1 cellular context compared by ENCODE assay signal in genomic region chr6:37818536-37819176, GRCh38.
TF ChIP-seq lines count a peak whose summit lies in the region.

No MANE protein-coding gene starts in this region.

TF ChIP-seq in K562, 482 proteins besides CTCF, POLR2A, EP300 and RAD21 (continued from another document and continues in another):
- TF ChIP-seq, protein P1, sequence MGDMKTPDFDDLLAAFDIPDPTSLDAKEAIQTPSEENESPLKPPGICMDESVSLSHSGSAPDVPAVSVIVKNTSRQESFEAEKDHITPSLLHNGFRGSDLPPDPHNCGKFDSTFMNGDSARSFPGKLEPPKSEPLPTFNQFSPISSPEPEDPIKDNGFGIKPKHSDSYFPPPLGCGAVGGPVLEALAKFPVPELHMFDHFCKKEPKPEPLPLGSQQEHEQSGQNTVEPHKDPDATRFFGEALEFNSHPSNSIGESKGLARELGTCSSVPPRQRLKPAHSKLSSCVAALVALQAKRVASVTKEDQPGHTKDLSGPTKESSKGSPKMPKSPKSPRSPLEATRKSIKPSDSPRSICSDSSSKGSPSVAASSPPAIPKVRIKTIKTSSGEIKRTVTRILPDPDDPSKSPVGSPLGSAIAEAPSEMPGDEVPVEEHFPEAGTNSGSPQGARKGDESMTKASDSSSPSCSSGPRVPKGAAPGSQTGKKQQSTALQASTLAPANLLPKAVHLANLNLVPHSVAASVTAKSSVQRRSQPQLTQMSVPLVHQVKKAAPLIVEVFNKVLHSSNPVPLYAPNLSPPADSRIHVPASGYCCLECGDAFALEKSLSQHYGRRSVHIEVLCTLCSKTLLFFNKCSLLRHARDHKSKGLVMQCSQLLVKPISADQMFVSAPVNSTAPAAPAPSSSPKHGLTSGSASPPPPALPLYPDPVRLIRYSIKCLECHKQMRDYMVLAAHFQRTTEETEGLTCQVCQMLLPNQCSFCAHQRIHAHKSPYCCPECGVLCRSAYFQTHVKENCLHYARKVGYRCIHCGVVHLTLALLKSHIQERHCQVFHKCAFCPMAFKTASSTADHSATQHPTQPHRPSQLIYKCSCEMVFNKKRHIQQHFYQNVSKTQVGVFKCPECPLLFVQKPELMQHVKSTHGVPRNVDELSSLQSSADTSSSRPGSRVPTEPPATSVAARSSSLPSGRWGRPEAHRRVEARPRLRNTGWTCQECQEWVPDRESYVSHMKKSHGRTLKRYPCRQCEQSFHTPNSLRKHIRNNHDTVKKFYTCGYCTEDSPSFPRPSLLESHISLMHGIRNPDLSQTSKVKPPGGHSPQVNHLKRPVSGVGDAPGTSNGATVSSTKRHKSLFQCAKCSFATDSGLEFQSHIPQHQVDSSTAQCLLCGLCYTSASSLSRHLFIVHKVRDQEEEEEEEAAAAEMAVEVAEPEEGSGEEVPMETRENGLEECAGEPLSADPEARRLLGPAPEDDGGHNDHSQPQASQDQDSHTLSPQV (IDR thresholded peaks at IDR 0.05), result no peak
- TF ChIP-seq KDM2B (CRISPR knock-in tag; IDR thresholded peaks at IDR 0.05), result no peak
- TF ChIP-seq SRF (CRISPR knock-in tag; IDR thresholded peaks at IDR 0.05), result peak in 1 of 2 experiments; percentile 75; a peak in 1 of 4 replicates
- peak; percentile 95 to 96 for TF ChIP-seq ETV6 (IDR thresholded peaks at IDR 0.05; ENCODE audit: borderline replicate concordance in 1 of 2, low read depth in 2 of 2, low read length in 1 of 2)
- peak; percentile 59; the same call in 1 of the 2 replicates for TF ChIP-seq ETV6 (CRISPR knock-in tag; IDR thresholded peaks at IDR 0.05; ENCODE audit: borderline replicate concordance)
- no peak for TF ChIP-seq IRF9 (tag; IDR thresholded peaks at IDR 0.05)
- TF ChIP-seq ZNF133 (CRISPR knock-in tag; IDR thresholded peaks at IDR 0.05), result no peak
- no peak for TF ChIP-seq UBTF (IDR thresholded peaks at IDR 0.05; ENCODE audit: borderline replicate concordance in 1 of 2, low read depth in 2 of 2, low read length in 2 of 2)
- no peak for TF ChIP-seq HBP1 (CRISPR knock-in tag; IDR thresholded peaks at IDR 0.05)
- no peak for TF ChIP-seq SMC3 (conservative IDR thresholded peaks at IDR 0.05; ENCODE audit: insufficient read depth, low read depth, low read length)
- no peak for TF ChIP-seq BRF1 (IDR thresholded peaks at IDR 0.05; ENCODE audit: borderline replicate concordance, extremely low read depth, insufficient read length)
- TF ChIP-seq, protein P2, sequence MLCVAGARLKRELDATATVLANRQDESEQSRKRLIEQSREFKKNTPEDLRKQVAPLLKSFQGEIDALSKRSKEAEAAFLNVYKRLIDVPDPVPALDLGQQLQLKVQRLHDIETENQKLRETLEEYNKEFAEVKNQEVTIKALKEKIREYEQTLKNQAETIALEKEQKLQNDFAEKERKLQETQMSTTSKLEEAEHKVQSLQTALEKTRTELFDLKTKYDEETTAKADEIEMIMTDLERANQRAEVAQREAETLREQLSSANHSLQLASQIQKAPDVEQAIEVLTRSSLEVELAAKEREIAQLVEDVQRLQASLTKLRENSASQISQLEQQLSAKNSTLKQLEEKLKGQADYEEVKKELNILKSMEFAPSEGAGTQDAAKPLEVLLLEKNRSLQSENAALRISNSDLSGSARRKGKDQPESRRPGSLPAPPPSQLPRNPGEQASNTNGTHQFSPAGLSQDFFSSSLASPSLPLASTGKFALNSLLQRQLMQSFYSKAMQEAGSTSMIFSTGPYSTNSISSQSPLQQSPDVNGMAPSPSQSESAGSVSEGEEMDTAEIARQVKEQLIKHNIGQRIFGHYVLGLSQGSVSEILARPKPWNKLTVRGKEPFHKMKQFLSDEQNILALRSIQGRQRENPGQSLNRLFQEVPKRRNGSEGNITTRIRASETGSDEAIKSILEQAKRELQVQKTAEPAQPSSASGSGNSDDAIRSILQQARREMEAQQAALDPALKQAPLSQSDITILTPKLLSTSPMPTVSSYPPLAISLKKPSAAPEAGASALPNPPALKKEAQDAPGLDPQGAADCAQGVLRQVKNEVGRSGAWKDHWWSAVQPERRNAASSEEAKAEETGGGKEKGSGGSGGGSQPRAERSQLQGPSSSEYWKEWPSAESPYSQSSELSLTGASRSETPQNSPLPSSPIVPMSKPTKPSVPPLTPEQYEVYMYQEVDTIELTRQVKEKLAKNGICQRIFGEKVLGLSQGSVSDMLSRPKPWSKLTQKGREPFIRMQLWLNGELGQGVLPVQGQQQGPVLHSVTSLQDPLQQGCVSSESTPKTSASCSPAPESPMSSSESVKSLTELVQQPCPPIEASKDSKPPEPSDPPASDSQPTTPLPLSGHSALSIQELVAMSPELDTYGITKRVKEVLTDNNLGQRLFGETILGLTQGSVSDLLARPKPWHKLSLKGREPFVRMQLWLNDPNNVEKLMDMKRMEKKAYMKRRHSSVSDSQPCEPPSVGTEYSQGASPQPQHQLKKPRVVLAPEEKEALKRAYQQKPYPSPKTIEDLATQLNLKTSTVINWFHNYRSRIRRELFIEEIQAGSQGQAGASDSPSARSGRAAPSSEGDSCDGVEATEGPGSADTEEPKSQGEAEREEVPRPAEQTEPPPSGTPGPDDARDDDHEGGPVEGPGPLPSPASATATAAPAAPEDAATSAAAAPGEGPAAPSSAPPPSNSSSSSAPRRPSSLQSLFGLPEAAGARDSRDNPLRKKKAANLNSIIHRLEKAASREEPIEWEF (CRISPR knock-in tag; IDR thresholded peaks at IDR 0.05), result 0 out of 2 replicates have a peak, but pooled peaks have one; percentile 18
- TF ChIP-seq TSC22D4 (tag; IDR thresholded peaks at IDR 0.05), result no peak
- TF ChIP-seq CHD4 (IDR thresholded peaks at IDR 0.05; ENCODE audit: insufficient read depth, insufficient replicate concordance, low read depth, low read length, poor library complexity, severe bottlenecking), result no peak
- no peak for TF ChIP-seq IRF2 (CRISPR knock-in tag; IDR thresholded peaks at IDR 0.05)
- no peak for TF ChIP-seq MCM7 (IDR thresholded peaks at IDR 0.05)
- TF ChIP-seq SAFB (IDR thresholded peaks at IDR 0.05; ENCODE audit: borderline replicate concordance, low read depth, low read length), result no peak
- TF ChIP-seq ZNF668 (CRISPR knock-in tag; IDR thresholded peaks at IDR 0.05), result no peak
- no peak for TF ChIP-seq ZNF551 (CRISPR knock-in tag; IDR thresholded peaks at IDR 0.05)
- TF ChIP-seq EWSR1 (IDR thresholded peaks at IDR 0.05; ENCODE audit: borderline replicate concordance, low read depth, partially characterized antibody), result no peak
- TF ChIP-seq ATF1 (CRISPR knock-in tag; IDR thresholded peaks at IDR 0.05), result no peak
- TF ChIP-seq ATF1 (tag; IDR thresholded peaks at IDR 0.05), result no peak
- TF ChIP-seq ZFPM2 (CRISPR knock-in tag; IDR thresholded peaks at IDR 0.05), result no peak
- 0 out of 2 replicates have a peak, but pooled peaks have one; percentile 19 for TF ChIP-seq FOXP1 (CRISPR knock-in tag; IDR thresholded peaks at IDR 0.05)
- TF ChIP-seq WHSC1 (IDR thresholded peaks at IDR 0.05; ENCODE audit: low read length), result no peak
- no peak; the same call in 1 of the 2 replicates for TF ChIP-seq ZNF764 (CRISPR knock-in tag; IDR thresholded peaks at IDR 0.05; ENCODE audit: low read depth)
- TF ChIP-seq, protein P3, sequence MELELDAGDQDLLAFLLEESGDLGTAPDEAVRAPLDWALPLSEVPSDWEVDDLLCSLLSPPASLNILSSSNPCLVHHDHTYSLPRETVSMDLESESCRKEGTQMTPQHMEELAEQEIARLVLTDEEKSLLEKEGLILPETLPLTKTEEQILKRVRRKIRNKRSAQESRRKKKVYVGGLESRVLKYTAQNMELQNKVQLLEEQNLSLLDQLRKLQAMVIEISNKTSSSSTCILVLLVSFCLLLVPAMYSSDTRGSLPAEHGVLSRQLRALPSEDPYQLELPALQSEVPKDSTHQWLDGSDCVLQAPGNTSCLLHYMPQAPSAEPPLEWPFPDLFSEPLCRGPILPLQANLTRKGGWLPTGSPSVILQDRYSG (tag; conservative IDR thresholded peaks at IDR 0.05; ENCODE audit: low read depth), result peak; percentile 64; the same call in 1 of the 2 replicates
- TF ChIP-seq, protein P4, sequence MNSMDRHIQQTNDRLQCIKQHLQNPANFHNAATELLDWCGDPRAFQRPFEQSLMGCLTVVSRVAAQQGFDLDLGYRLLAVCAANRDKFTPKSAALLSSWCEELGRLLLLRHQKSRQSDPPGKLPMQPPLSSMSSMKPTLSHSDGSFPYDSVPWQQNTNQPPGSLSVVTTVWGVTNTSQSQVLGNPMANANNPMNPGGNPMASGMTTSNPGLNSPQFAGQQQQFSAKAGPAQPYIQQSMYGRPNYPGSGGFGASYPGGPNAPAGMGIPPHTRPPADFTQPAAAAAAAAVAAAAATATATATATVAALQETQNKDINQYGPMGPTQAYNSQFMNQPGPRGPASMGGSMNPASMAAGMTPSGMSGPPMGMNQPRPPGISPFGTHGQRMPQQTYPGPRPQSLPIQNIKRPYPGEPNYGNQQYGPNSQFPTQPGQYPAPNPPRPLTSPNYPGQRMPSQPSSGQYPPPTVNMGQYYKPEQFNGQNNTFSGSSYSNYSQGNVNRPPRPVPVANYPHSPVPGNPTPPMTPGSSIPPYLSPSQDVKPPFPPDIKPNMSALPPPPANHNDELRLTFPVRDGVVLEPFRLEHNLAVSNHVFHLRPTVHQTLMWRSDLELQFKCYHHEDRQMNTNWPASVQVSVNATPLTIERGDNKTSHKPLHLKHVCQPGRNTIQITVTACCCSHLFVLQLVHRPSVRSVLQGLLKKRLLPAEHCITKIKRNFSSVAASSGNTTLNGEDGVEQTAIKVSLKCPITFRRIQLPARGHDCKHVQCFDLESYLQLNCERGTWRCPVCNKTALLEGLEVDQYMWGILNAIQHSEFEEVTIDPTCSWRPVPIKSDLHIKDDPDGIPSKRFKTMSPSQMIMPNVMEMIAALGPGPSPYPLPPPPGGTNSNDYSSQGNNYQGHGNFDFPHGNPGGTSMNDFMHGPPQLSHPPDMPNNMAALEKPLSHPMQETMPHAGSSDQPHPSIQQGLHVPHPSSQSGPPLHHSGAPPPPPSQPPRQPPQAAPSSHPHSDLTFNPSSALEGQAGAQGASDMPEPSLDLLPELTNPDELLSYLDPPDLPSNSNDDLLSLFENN (IDR thresholded peaks at IDR 0.05; ENCODE audit: low read depth in 2 of 2, low read length in 2 of 2), result peak in 1 of 2 experiments; percentile 56; a peak in 1 of 4 replicates
- TF ChIP-seq ILF3 (IDR thresholded peaks at IDR 0.05; ENCODE audit: borderline replicate concordance), result no peak
- no peak for TF ChIP-seq FOXA1 (IDR thresholded peaks at IDR 0.05; ENCODE audit: borderline replicate concordance)
- no peak for TF ChIP-seq E2F5 (CRISPR knock-in tag; IDR thresholded peaks at IDR 0.05)
- peak; percentile 97 for TF ChIP-seq GTF2E2 (tag; IDR thresholded peaks at IDR 0.05)
- TF ChIP-seq, protein P5, sequence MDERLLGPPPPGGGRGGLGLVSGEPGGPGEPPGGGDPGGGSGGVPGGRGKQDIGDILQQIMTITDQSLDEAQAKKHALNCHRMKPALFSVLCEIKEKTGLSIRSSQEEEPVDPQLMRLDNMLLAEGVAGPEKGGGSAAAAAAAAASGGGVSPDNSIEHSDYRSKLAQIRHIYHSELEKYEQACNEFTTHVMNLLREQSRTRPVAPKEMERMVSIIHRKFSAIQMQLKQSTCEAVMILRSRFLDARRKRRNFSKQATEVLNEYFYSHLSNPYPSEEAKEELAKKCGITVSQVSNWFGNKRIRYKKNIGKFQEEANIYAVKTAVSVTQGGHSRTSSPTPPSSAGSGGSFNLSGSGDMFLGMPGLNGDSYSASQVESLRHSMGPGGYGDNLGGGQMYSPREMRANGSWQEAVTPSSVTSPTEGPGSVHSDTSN (CRISPR knock-in tag; IDR thresholded peaks at IDR 0.05; ENCODE audit: low read depth), result no peak
- TF ChIP-seq, protein P5 (tag; conservative IDR thresholded peaks at IDR 0.05; ENCODE audit: low read depth), result no peak
- peak; percentile 57; the same call in 1 of the 2 replicates for TF ChIP-seq ARID1B (IDR thresholded peaks at IDR 0.05)
- TF ChIP-seq ZNF316 (IDR thresholded peaks at IDR 0.05), result no peak
- TF ChIP-seq ILK (tag; IDR thresholded peaks at IDR 0.05; ENCODE audit: borderline replicate concordance, low read depth), result no peak
